Comparison of ENCODE assay signal across 18 cellular contexts in genomic region chr1:11906870-11907269, GRCh38. TPM values are rescaled to one million over a fixed set of nuclear protein-coding genes. Genes with fewer than 3 reads are reported as not detected.
DNase-seq lines count a peak whose midpoint lies in the region; ATAC-seq, FAIRE-seq and TF ChIP-seq lines count a peak whose summit lies in the region.
"Had no signal": no experiment of that assay in that cellular context is flagged by ENCODE, and none has a peak within 500 bp of the region (broad histone marks: within the 10 kb centered on the region; RNA-seq: fewer than 3 reads in every experiment).

No MANE protein-coding gene starts in this region.

- CTCF ChIA-PET in activated naive CD4-positive, alpha-beta T cell treated with anti-CD3 and anti-CD28 coated beads for 36 hours (lab: Charles Lee): no interaction called here

- H3K36me3 ChIP-seq in OCI-LY3 (replicated peaks; ENCODE audit: low read depth, low read length) (no peaks in the 10 kb centered on the region), ovary (no peaks in the 10 kb centered on the region)
- H3K36me3 ChIP-seq: colonic mucosa, left lung had no signal

- TF ChIP-seq EP300 in ovary (IDR thresholded peaks at IDR 0.05): no peak

- 65 to 76% (median 72%) methylated on average over 10 of the region's 10 CpGs for WGBS in ovary, 3 donors

- no peaks in the 10 kb centered on the region for H3K79me2 ChIP-seq in OCI-LY3 (ENCODE audit: low read length)

- TF ChIP-seq POLR2A in ovary (IDR thresholded peaks at IDR 0.05): no peak

- H3K27me3 Mint-ChIP-seq in activated naive CD4-positive, alpha-beta T cell treated with anti-CD3 and anti-CD28 coated beads for 36 hours (ENCODE audit: low read depth): peaks cover 10% of the 10 kb centered on the region
- no peaks in the 10 kb centered on the region for H3K27me3 Mint-ChIP-seq in central memory CD8-positive, alpha-beta T cell

- H3K4me1 ChIP-seq in OCI-LY3 (ENCODE audit: low read length) (peaks cover 11% of the 10 kb centered on the region), ovary (ENCODE audit: insufficient read depth) (no peaks in the 10 kb centered on the region)
- H3K4me1 ChIP-seq: colonic mucosa had no signal

- no peak overlapping the region for H2AFZ ChIP-seq in OCI-LY3 (ENCODE audit: low read depth, low read length)

- no peaks in the 10 kb centered on the region for H3K36me3 Mint-ChIP-seq in activated naive CD4-positive, alpha-beta T cell treated with anti-CD3 and anti-CD28 coated beads, Interleukin-2, amount 50 U/mL, for 72 hours
- H3K36me3 Mint-ChIP-seq in activated naive CD4-positive, alpha-beta T cell treated with anti-CD3 and anti-CD28 coated beads for 36 hours (ENCODE audit: low read depth): peaks cover 9% of the 10 kb centered on the region
- H3K36me3 Mint-ChIP-seq in central memory CD8-positive, alpha-beta T cell (ENCODE audit: insufficient read depth): peaks cover 41% of the 10 kb centered on the region

- H4K20me1 ChIP-seq in OCI-LY3 (ENCODE audit: insufficient read depth, low read length): no peaks in the 10 kb centered on the region

- no peaks in the 10 kb centered on the region for H3K9me3 Mint-ChIP-seq in activated naive CD4-positive, alpha-beta T cell treated with anti-CD3 and anti-CD28 coated beads, Interleukin-2, amount 50 U/mL, for 72 hours
- H3K9me3 Mint-ChIP-seq in activated naive CD4-positive, alpha-beta T cell treated with anti-CD3 and anti-CD28 coated beads for 36 hours: no peaks in the 10 kb centered on the region
- H3K9me3 Mint-ChIP-seq in central memory CD8-positive, alpha-beta T cell: no peaks in the 10 kb centered on the region
- H3K9me3 Mint-ChIP-seq: T-helper 2 cell treated with Interferon-gamma antibody and Interleukin-4, amounts not matched to agents 5 μg/mL and 100 μg/mL, for 36 hours had no signal

- no peak for TF ChIP-seq CTCF in OCI-LY3 (IDR thresholded peaks at IDR 0.05; ENCODE audit: low read depth, low read length)
- no peak for TF ChIP-seq CTCF in ovary (IDR thresholded peaks at IDR 0.05)

- no peak for DNase-seq in activated naive CD4-positive, alpha-beta T cell treated with anti-CD3 and anti-CD28 coated beads, Interleukin-2, amount 50 U/mL, for 72 hours (ENCODE audit: low spot score in 2 of 2)
- DNase-seq in activated naive CD4-positive, alpha-beta T cell treated with anti-CD3 and anti-CD28 coated beads for 36 hours: no peak
- no peak for DNase-seq in central memory CD8-positive, alpha-beta T cell (ENCODE audit: low spot score in 2 of 2)
- DNase-seq in ovary (peak in 3 of 5 donors; percentile 45 to 58 (median 50)), frontal cortex (ENCODE audit: low spot score in 2 of 2) (no peak), NCI-H1694 treated with DMSO at 0.1 percent for 48 hours (lab: John Stamatoyannopoulos, UW) (no peak)
- DNase-seq: colonic mucosa, KG1, left lung, NCI-H226 had no signal

- H3K27ac ChIP-seq in OCI-LY3 (ENCODE audit: low read length) (no peak overlapping the region), ovary (no peak overlapping the region)

- peak overlapping the region; percentile 100 for H3K27ac Mint-ChIP-seq in activated naive CD4-positive, alpha-beta T cell treated with anti-CD3 and anti-CD28 coated beads, Interleukin-2, amount 50 U/mL, for 72 hours
- no peak overlapping the region for H3K27ac Mint-ChIP-seq in activated naive CD4-positive, alpha-beta T cell treated with anti-CD3 and anti-CD28 coated beads for 36 hours
- H3K27ac Mint-ChIP-seq in central memory CD8-positive, alpha-beta T cell (ENCODE audit: low read depth): no peak overlapping the region

- FAIRE-seq in frontal cortex (lab: Jason Lieb, UNC): no peak

- H3K27me3 ChIP-seq in OCI-LY3 (ENCODE audit: low read depth, low read length) (no peaks in the 10 kb centered on the region), ovary (no peaks in the 10 kb centered on the region)
- H3K27me3 ChIP-seq: colonic mucosa, left lung had no signal

- H3K9ac ChIP-seq in OCI-LY3 (ENCODE audit: low read length): no peak overlapping the region

- intact Hi-C loops in activated naive CD4-positive, alpha-beta T cell treated with anti-CD3 and anti-CD28 coated beads for 36 hours (cut with micrococcal nuclease): loop anchor here (1.0 to 5.0 kb wide), 6 partner anchors 69 to 710 kb away; partner anchors contain the start of genes AGTRAP, DHRS3, FBXO2 and FBXO44
- intact Hi-C loops in ovary (cut with DNase I): loop anchor here in 1 of 4 donors (5.0 kb wide), 1 partner anchor 70 kb away; no protein-coding TSS in a partner anchor

- no peaks in the 10 kb centered on the region for H3K9me3 ChIP-seq in OCI-LY3 (ENCODE audit: insufficient read depth, low read length)
- no peaks in the 10 kb centered on the region for H3K9me3 ChIP-seq in ovary
- H3K9me3 ChIP-seq: colonic mucosa, left lung had no signal

- H3K4me3 Mint-ChIP-seq in activated naive CD4-positive, alpha-beta T cell treated with anti-CD3 and anti-CD28 coated beads for 36 hours: no peak overlapping the region
- H3K4me3 Mint-ChIP-seq in central memory CD8-positive, alpha-beta T cell: peak overlapping the region; percentile 23
- H3K4me3 Mint-ChIP-seq: T-helper 2 cell treated with Interferon-gamma antibody and Interleukin-4, amounts not matched to agents 5 μg/mL and 100 μg/mL, for 36 hours had no signal

- no peak for ATAC-seq in activated naive CD4-positive, alpha-beta T cell treated with anti-CD3 and anti-CD28 coated beads, Interleukin-2, amount 50 U/mL, for 72 hours
- ATAC-seq in central memory CD8-positive, alpha-beta T cell (replicated peaks; ENCODE audit: extremely low read depth, poor library complexity, severe bottlenecking): no peak
- ATAC-seq in GM18502 (IDR thresholded peaks at IDR 0.05; ENCODE audit: poor library complexity, unreplicated experiment): no peak

- H3K4me1 Mint-ChIP-seq in activated naive CD4-positive, alpha-beta T cell treated with anti-CD3 and anti-CD28 coated beads for 36 hours (ENCODE audit: low read depth): peaks cover 35% of the 10 kb centered on the region
- H3K4me1 Mint-ChIP-seq in central memory CD8-positive, alpha-beta T cell: peaks cover 49% of the 10 kb centered on the region

- no peak overlapping the region for H3K4me3 ChIP-seq in OCI-LY3 (ENCODE audit: low read length)
- H3K4me3 ChIP-seq in ovary: no peak overlapping the region
- H3K4me3 ChIP-seq: colonic mucosa, left lung had no signal

- H3K4me2 ChIP-seq in OCI-LY3 (ENCODE audit: low read length): peak overlapping the region; percentile 27; the same call in 1 of the 2 replicates

RNA-seq across cellular contexts. Expression of gene KIAA2013, which starts 19.4 kb away (rescaled TPM):
- 10 to 100 TPM; 16.3 to 24.9 TPM for total RNA-seq in activated naive CD4-positive, alpha-beta T cell treated with anti-CD3 and anti-CD28 coated beads, Interleukin-2, amount 50 U/mL, for 72 hours
- 10 to 100 TPM; 16.0 to 17.7 TPM for total RNA-seq in activated naive CD4-positive, alpha-beta T cell treated with anti-CD3 and anti-CD28 coated beads for 36 hours
- total RNA-seq in ovary: 10 to 100 TPM; 24.5 to 47.7 (median 26.8) TPM
- 10 to 100 TPM; 17.3 to 29.7 TPM for polyA plus RNA-seq in ovary
- total RNA-seq in frontal cortex: 20.0 TPM

RNA-seq across cellular contexts. Expression of gene PLOD1, which starts 27.6 kb away (rescaled TPM):
- total RNA-seq in activated naive CD4-positive, alpha-beta T cell treated with anti-CD3 and anti-CD28 coated beads, Interleukin-2, amount 50 U/mL, for 72 hours: 10 to 100 TPM; 17.9 to 32.8 TPM
- total RNA-seq in activated naive CD4-positive, alpha-beta T cell treated with anti-CD3 and anti-CD28 coated beads for 36 hours: 1 to 10 TPM; 6.7 to 9.0 TPM
- total RNA-seq in ovary (10 to 100 TPM; 26.3 to 98.2 (median 58.7) TPM), frontal cortex (15.5 TPM)
- polyA plus RNA-seq in ovary: 10 to 100 TPM; 52.3 to 67.9 TPM

RNA-seq across cellular contexts. Expression of gene NPPB, which starts 48.1 kb away (rescaled TPM):
- total RNA-seq in activated naive CD4-positive, alpha-beta T cell treated with anti-CD3 and anti-CD28 coated beads, Interleukin-2, amount 50 U/mL, for 72 hours: not detected
- not detected for total RNA-seq in activated naive CD4-positive, alpha-beta T cell treated with anti-CD3 and anti-CD28 coated beads for 36 hours
- total RNA-seq in ovary (not detected), frontal cortex (0.41 TPM)
- polyA plus RNA-seq in ovary: under 1 TPM in 1 of 2 donors, not detected in 1; 0.22 TPM
- total RNA-seq: activated CD8-positive, alpha-beta memory T cell treated with anti-CD3 and anti-CD28 coated beads for 36 hours; colonic mucosa; fibroblast of lung; G401; left lung; mucosa of gallbladder; renal cortical epithelial cell had no signal
- polyA plus RNA-seq: fibroblast of lung had no signal

RNA-seq across cellular contexts. Expression of gene NPPA, which starts 59.3 kb away (rescaled TPM):
- not detected for total RNA-seq in activated naive CD4-positive, alpha-beta T cell treated with anti-CD3 and anti-CD28 coated beads, Interleukin-2, amount 50 U/mL, for 72 hours
- total RNA-seq in activated naive CD4-positive, alpha-beta T cell treated with anti-CD3 and anti-CD28 coated beads for 36 hours: not detected
- total RNA-seq in ovary (1 to 10 TPM in 2 of 7 donors, under 1 TPM in 2, not detected in 3; 0.83 to 2.5 (median 1.2) TPM), frontal cortex (3.3 TPM)
- polyA plus RNA-seq in ovary: under 1 TPM in 1 of 2 donors, not detected in 1; 0.86 TPM
- total RNA-seq: activated CD8-positive, alpha-beta memory T cell treated with anti-CD3 and anti-CD28 coated beads for 36 hours; fibroblast of lung; G401; mucosa of gallbladder; renal cortical epithelial cell had no signal
- polyA plus RNA-seq: fibroblast of lung had no signal

Comparison
In these comparisons a context has a peak if more than half of its experiments do, and no peak if none do; other contexts are left out.
1. H3K27ac Mint-ChIP-seq: peak in activated naive CD4-positive, alpha-beta T cell treated with anti-CD3 and anti-CD28 coated beads, Interleukin-2, amount 50 U/mL, for 72 hours (2 of 2); none in activated naive CD4-positive, alpha-beta T cell treated with anti-CD3 and anti-CD28 coated beads for 36 hours (single experiment) and central memory CD8-positive, alpha-beta T cell (single experiment).
2. DNase-seq: peak in ovary (3 of 5); none in activated naive CD4-positive, alpha-beta T cell treated with anti-CD3 and anti-CD28 coated beads, Interleukin-2, amount 50 U/mL, for 72 hours (0 of 2), activated naive CD4-positive, alpha-beta T cell treated with anti-CD3 and anti-CD28 coated beads for 36 hours (single experiment), central memory CD8-positive, alpha-beta T cell (0 of 2), frontal cortex (0 of 2) and NCI-H1694 treated with DMSO at 0.1 percent for 48 hours (single experiment).